In genomic region chr1:41382531-41383090, GRCh38 we compare ENCODE assay signal across 8 cellular contexts. TPM values are rescaled to one million over a fixed set of nuclear protein-coding genes. Genes with fewer than 3 reads are reported as not detected.
DNase-seq lines count a peak whose midpoint lies in the region; ATAC-seq and TF ChIP-seq lines count a peak whose summit lies in the region.

No MANE protein-coding gene starts in this region.

- H3K23ac ChIP-seq in neuronal stem cell (ENCODE audit: low read depth, low read length, poor library complexity), result peak overlapping the region; percentile 71

- no peak for TF ChIP-seq CTCF in Panc1 (IDR thresholded peaks at IDR 0.05)

- peak overlapping the region; percentile 73 for H3K9ac ChIP-seq in neuronal stem cell (ENCODE audit: low read depth, low read length, poor library complexity)

- H3K79me1 ChIP-seq in neuronal stem cell (ENCODE audit: low read depth, low read length), result no peaks in the 10 kb centered on the region

- H3K4me3 ChIP-seq in CD8-positive, alpha-beta memory T cell (ENCODE audit: low read length), result no peak overlapping the region
- peak overlapping the region; percentile 51 to 55 for H3K4me3 ChIP-seq in Panc1 (ENCODE audit: low read depth in 2 of 2, low read length in 2 of 2)
- peak overlapping the region in 1 of 2 donors; percentile 58 for H3K4me3 ChIP-seq in neuronal stem cell (ENCODE audit: low read length in 2 of 2)

- peak; percentile 87 for ATAC-seq in Panc1

- peaks cover 10 to 25% (median 13%) of the 10 kb centered on the region in 3 donors for H3K4me1 Mint-ChIP-seq in CD8-positive, alpha-beta memory T cell

- intact Hi-C loops in Panc1 (cut with micrococcal nuclease; ENCODE audit: unreplicated experiment), result no loop called here

- no peaks in the 10 kb centered on the region for H3K36me3 ChIP-seq in CD8-positive, alpha-beta memory T cell (ENCODE audit: insufficient read depth, low read length)
- H3K36me3 ChIP-seq in Panc1 (ENCODE audit: control insufficient read depth, insufficient read depth, low read length) (no peaks in the 10 kb centered on the region), neuronal stem cell (replicated peaks in 1 of 2; ENCODE audit: control insufficient read depth in 2 of 2, insufficient read depth in 2 of 2, low read length in 2 of 2) (no peaks in the 10 kb centered on the region)

- peaks cover 41 to 75% of the 10 kb centered on the region in 2 donors for H3K27me3 Mint-ChIP-seq in CD8-positive, alpha-beta memory T cell

- WGBS in neuronal stem cell (ENCODE audit: extremely low coverage in 2 of 2, insufficient read length in 2 of 2, insufficient replicate concordance in 1 of 2), 2 donors, result no CpG with 5 or more reads among the region's 40 CpGs

- no peak overlapping the region for H2BK5ac ChIP-seq in neuronal stem cell (ENCODE audit: low read length)

- no peak for DNase-seq in CD8-positive, alpha-beta memory T cell
- no peak for DNase-seq in Panc1 (ENCODE audit: low read depth, low spot score)
- peak; percentile 25 for DNase-seq in fibroblast of gingiva (ENCODE audit: low read depth)
- DNase-seq in neuronal stem cell (ENCODE audit: low spot score), result no peak
- no peak for DNase-seq in D341Med (ENCODE audit: low spot score)
- DNase-seq in activated gamma-delta T cell treated with Interleukin-2 at 50 U/mL for 16 hours, result no peak
- DNase-seq in stimulated activated CD4-positive, alpha-beta T cell treated with anti-CD3 and anti-CD28 coated beads, Interleukin-2, amount 100 ng/mL, for 48 hours, result no peak
- DNase-seq in globus pallidus (ENCODE audit: low spot score), result no peak

- POLR2A ChIA-PET in CD8-positive, alpha-beta memory T cell (lab: Charles Lee), result interaction anchor here (0.5 to 1.3 kb wide), 2 partner anchors 15 to 21 kb away, joined by 3 read pairs; no protein-coding TSS in a partner anchor
- POLR2A ChIA-PET in Panc1 (lab: Charles Lee), result no interaction called here

- no peak overlapping the region for H3K14ac ChIP-seq in neuronal stem cell (ENCODE audit: low read length)

- H3K36me3 Mint-ChIP-seq in CD8-positive, alpha-beta memory T cell, result no peaks in the 10 kb centered on the region

- no peaks in the 10 kb centered on the region for H3K4me1 ChIP-seq in CD8-positive, alpha-beta memory T cell (ENCODE audit: insufficient read depth, low read length)
- H3K4me1 ChIP-seq in Panc1 (ENCODE audit: control insufficient read depth, insufficient read depth, low read length), result peaks cover 12% of the 10 kb centered on the region; the same call in 1 of the 2 replicates
- H3K4me1 ChIP-seq in neuronal stem cell (ENCODE audit: control insufficient read depth in 2 of 2, insufficient read depth in 1 of 2, low read depth in 1 of 2, low read length in 2 of 2), result peaks cover 0 to 12% of the 10 kb centered on the region in 2 donors

- CTCF ChIA-PET in CD8-positive, alpha-beta memory T cell (lab: Charles Lee), result no interaction called here
- CTCF ChIA-PET in Panc1 (lab: Charles Lee), result no interaction called here

- H2BK120ac ChIP-seq in neuronal stem cell (ENCODE audit: low read depth, low read length), result no peak overlapping the region

- no peak overlapping the region for H3K27ac ChIP-seq in CD8-positive, alpha-beta memory T cell (ENCODE audit: low read depth, low read length)
- H3K27ac ChIP-seq in Panc1 (ENCODE audit: low read length) (peak overlapping the region; percentile 65; the same call in 1 of the 2 replicates), neuronal stem cell (replicated peaks; ENCODE audit: low read length) (no peak overlapping the region)

- H3K4me2 ChIP-seq in neuronal stem cell (ENCODE audit: insufficient read depth, low read length, poor library complexity, severe bottlenecking), result peak overlapping the region; percentile 91

- BruUV-seq in Panc1 (replicated peaks; lab: Mats Ljungman, UMichigan), result no TSS peak

- no peak overlapping the region for H2BK12ac ChIP-seq in neuronal stem cell (ENCODE audit: low read length)

- no peak overlapping the region for H4K91ac ChIP-seq in neuronal stem cell (ENCODE audit: low read depth, low read length, poor library complexity)

- in situ Hi-C loops in Panc1 (cut with HindIII; ENCODE audit: low pct_unique_long_range_greater_than_20kb, low sequenced_read_pairs), result no loop called here

- H3K27ac Mint-ChIP-seq in CD8-positive, alpha-beta memory T cell, result peak overlapping the region in 1 of 8 donors; percentile 56

- peak overlapping the region; percentile 59 for H2AK5ac ChIP-seq in neuronal stem cell (ENCODE audit: low read depth, low read length)

- peaks cover 28% of the 10 kb centered on the region for H3K27me3 ChIP-seq in CD8-positive, alpha-beta memory T cell (ENCODE audit: insufficient read depth, low read length, poor library complexity, severe bottlenecking)
- peaks cover 5% of the 10 kb centered on the region; the same call in 1 of the 2 replicates for H3K27me3 ChIP-seq in Panc1 (ENCODE audit: control insufficient read depth, insufficient read depth, low read length)
- H3K27me3 ChIP-seq in neuronal stem cell (ENCODE audit: control insufficient read depth in 3 of 3, insufficient read depth in 3 of 3, low read depth in 1 of 3, low read length in 3 of 3), result peaks cover 16 to 98% (median 68%) of the 10 kb centered on the region in 3 experiments

- H2BK15ac ChIP-seq in neuronal stem cell (ENCODE audit: low read length), result peak overlapping the region; percentile 52

- peak overlapping the region; percentile 40 for H2AFZ ChIP-seq in neuronal stem cell (ENCODE audit: low read length)

- no peak overlapping the region for H4K8ac ChIP-seq in neuronal stem cell (ENCODE audit: low read depth, low read length)

- H3K9me3 ChIP-seq in CD8-positive, alpha-beta memory T cell (ENCODE audit: low read length), result no peaks in the 10 kb centered on the region
- H3K9me3 ChIP-seq in Panc1 (ENCODE audit: control insufficient read depth, insufficient read depth, low read depth, low read length) (no peaks in the 10 kb centered on the region), neuronal stem cell (replicated peaks in 1 of 2; ENCODE audit: control insufficient read depth in 2 of 2, insufficient read depth in 1 of 2, low read depth in 1 of 2, low read length in 2 of 2) (no peaks in the 10 kb centered on the region)

- no peak overlapping the region for H3K4ac ChIP-seq in neuronal stem cell (ENCODE audit: low read length)

- H3K4me3 Mint-ChIP-seq in CD8-positive, alpha-beta memory T cell, result peak overlapping the region in 6 of 7 donors; percentile 37 to 74 (median 72)

- H3K9me3 Mint-ChIP-seq in CD8-positive, alpha-beta memory T cell, result no peaks in the 10 kb centered on the region

- peak overlapping the region; percentile 89 for H3K18ac ChIP-seq in neuronal stem cell (ENCODE audit: low read length)

RNA-seq across cellular contexts. Expression of gene FOXO6, which starts 21.4 kb away (rescaled TPM):
- total RNA-seq in CD8-positive, alpha-beta memory T cell, result under 1 TPM in 1 of 2 experiments, not detected in 1; 0.11 TPM
- polyA plus RNA-seq in CD8-positive, alpha-beta memory T cell, result not detected
- total RNA-seq in Panc1 (2021; ENCODE audit: unreplicated experiment), result 2.5 TPM
- 4.4 TPM for polyA plus RNA-seq in Panc1 (2012; ENCODE audit: insufficient read length)
- 3.4 TPM for polyA plus RNA-seq in neuronal stem cell (2013, experiment 1 of 2)
- 3.1 TPM for polyA plus RNA-seq in neuronal stem cell (2013, experiment 2 of 2)
